ENCODE assay signal across 31 cellular contexts in genomic region chr12:106429043-106429552, GRCh38.
"Had no signal": no experiment of that assay in that cellular context is flagged by ENCODE, and none has a peak within 500 bp of the region (broad histone marks: within the 10 kb centered on the region; RNA-seq: fewer than 3 reads in every experiment).

No MANE protein-coding gene starts in this region.

- H3K27ac ChIP-seq: ascending aorta, cardiac muscle cell, KMS-11, SJCRH30, WERI-Rb-1 had no signal

- H3K36me3 ChIP-seq: WERI-Rb-1 had no signal

- H3K9ac ChIP-seq: KMS-11 had no signal

- H3K4me1 ChIP-seq: ascending aorta, SJCRH30 had no signal

- H3K9me3 ChIP-seq: ascending aorta, SJCRH30 had no signal

- DNase-seq: activated CD4-positive, alpha-beta memory T cell treated with anti-CD3 and anti-CD28 coated beads, Interleukin-2, amount 10 ng/mL, durations not matched to agents 7 days and 5 days; activated CD4-positive, alpha-beta T cell treated with anti-CD3 and anti-CD28 coated beads for 1 hour; activated CD4-positive, alpha-beta T cell treated with anti-CD3 and anti-CD28 coated beads for 48 hours; activated CD4-positive, CD25-positive, alpha-beta regulatory T cell; activated CD8-positive, alpha-beta memory T cell treated with anti-CD3 and anti-CD28 coated beads for 24 hours; activated CD8-positive, alpha-beta memory T cell treated with anti-CD3 and anti-CD28 coated beads, Interleukin-2, amount 10 ng/mL, durations not matched to agents 7 days and 5 days; activated CD8-positive, alpha-beta memory T cell treated with anti-CD3 and anti-CD28 coated beads, Interleukin-2, amount 50 U/mL, for 48 hours; activated effector memory CD4-positive, alpha-beta T cell treated with anti-CD3 and anti-CD28 coated beads, Interleukin-2, amount 50 U/mL, for 16 hours; activated naive CD4-positive, alpha-beta T cell; activated naive CD4-positive, alpha-beta T cell treated with anti-CD3 and anti-CD28 coated beads, Interleukin-2, amount 50 U/mL, for 16 hours; activated naive CD8-positive, alpha-beta T cell treated with anti-CD3 and anti-CD28 coated beads for 36 hours; activated T-cell treated with anti-CD3 and anti-CD28 coated beads, Interleukin-2, amount 50 U/mL, for 72 hours; MM.1S; MV-4-11; NCI-H1417; NCI-H146; NCI-H187; NCI-H2029 treated with DMSO at 0.1 percent for 48 hours; NCI-H2107; NCI-H2227 treated with DMSO at 0.1 percent for 48 hours; NCI-H524 treated with DMSO at 0.1 percent for 48 hours; SHP77; SJCRH30; T1000; WERI-Rb-1 had no signal

- ATAC-seq: activated CD8-positive, alpha-beta memory T cell treated with anti-CD3 and anti-CD28 coated beads, Interleukin-2, amount 10 ng/mL, durations not matched to agents 7 days and 5 days; activated T-cell treated with anti-CD3 and anti-CD28 coated beads, Interleukin-2, amount 50 U/mL, for 72 hours; activated T-helper 17 cell treated with anti-CD3 and anti-CD28 coated beads, Interleukin-2, amount 50 U/mL, for 72 hours; Panc1 had no signal

- H3K4me3 ChIP-seq: ascending aorta, cardiac muscle cell, SJCRH30, SK-N-MC had no signal

- H3K27me3 ChIP-seq: ascending aorta, cardiac muscle cell, SJCRH30 had no signal
